27 cellular contexts compared by ENCODE assay signal in genomic region chr20:33285861-33286495, GRCh38. TPM values are rescaled to one million over a fixed set of nuclear protein-coding genes. Genes with fewer than 3 reads are reported as not detected.
A peak's percentile ranks its signal among the peaks of the same experiment; 100 is the strongest.
DNase-seq lines count a peak whose midpoint lies in the region; ATAC-seq, FAIRE-seq and TF ChIP-seq lines count a peak whose summit lies in the region.
"Had no signal": no experiment of that assay in that cellular context is flagged by ENCODE, and none has a peak within 500 bp of the region (broad histone marks: within the 10 kb centered on the region; RNA-seq: fewer than 3 reads in every experiment).

No MANE protein-coding gene starts in this region.

- H2AFZ ChIP-seq in HepG2 (ENCODE audit: low read length): no peak overlapping the region
- H2AFZ ChIP-seq in H9 (ENCODE audit: low read length): no peak overlapping the region
- H2AFZ ChIP-seq in GM23338: no peak overlapping the region

- H3T11ph ChIP-seq in H9 (ENCODE audit: low read length): no peak overlapping the region

- H3K27ac Mint-ChIP-seq in H9 (no peak overlapping the region), GM23338 (no peak overlapping the region)
- H3K27ac Mint-ChIP-seq: CD4-positive, alpha-beta T cell; CD8-positive, alpha-beta T cell had no signal

- H3K36me3 Mint-ChIP-seq in H9 (ENCODE audit: insufficient read depth in 1 of 3, low read depth in 3 of 3) (no peaks in the 10 kb centered on the region), GM23338 (ENCODE audit: low read depth) (no peaks in the 10 kb centered on the region)
- H3K36me3 Mint-ChIP-seq: CD8-positive, alpha-beta T cell had no signal

- TF ChIP-seq EP300 in HepG2 (IDR thresholded peaks at IDR 0.05; ENCODE audit: low read depth in 2 of 2, low read length in 2 of 2): no peak
- no peak for TF ChIP-seq EP300 in HepG2 (CRISPR knock-in tag; IDR thresholded peaks at IDR 0.05; ENCODE audit: borderline replicate concordance)

- no peak overlapping the region for H3K4ac ChIP-seq in H9 (ENCODE audit: low read depth, low read length)

- TF ChIP-seq CTCF in HepG2 (CRISPR knock-in tag; IDR thresholded peaks at IDR 0.05): no peak
- no peak for TF ChIP-seq CTCF in right lobe of liver (IDR thresholded peaks at IDR 0.05)
- TF ChIP-seq CTCF in H9 (conservative IDR thresholded peaks at IDR 0.05): no peak
- no peak for TF ChIP-seq CTCF in kidney (IDR thresholded peaks at IDR 0.05; ENCODE audit: borderline replicate concordance, extremely low read depth, insufficient read depth)
- TF ChIP-seq CTCF in coronary artery (IDR thresholded peaks at IDR 0.05): no peak
- TF ChIP-seq CTCF in GM23338 (conservative IDR thresholded peaks at IDR 0.05; ENCODE audit: low read depth in 2 of 2): no peak

- CTCF ChIA-PET in HepG2 (lab: Yijun Ruan, JAX; ENCODE audit: low intra/inter-chr PET ratio, low total read pairs): no interaction called here

- H4K20me1 ChIP-seq in HepG2 (ENCODE audit: insufficient read depth, low read length): no peaks in the 10 kb centered on the region
- no peaks in the 10 kb centered on the region for H4K20me1 ChIP-seq in H9 (ENCODE audit: control insufficient read depth, insufficient read depth, insufficient read length)
- H4K20me1 ChIP-seq in GM23338 (replicated peaks; ENCODE audit: insufficient read depth): no peaks in the 10 kb centered on the region
- H4K20me1 ChIP-seq: BLaER1 treated with 17β-estradiol and CSF1 and Interleukin-3, amounts not matched to agents 10 nM and 100 nM had no signal

- no peaks in the 10 kb centered on the region for H3K79me2 ChIP-seq in HepG2 (ENCODE audit: insufficient read depth, low read length)
- H3K79me2 ChIP-seq in H9 (ENCODE audit: insufficient read depth, low read length): no peaks in the 10 kb centered on the region
- H3K79me2 ChIP-seq in GM23338 (replicated peaks; ENCODE audit: insufficient read depth): no peaks in the 10 kb centered on the region

- in situ Hi-C loops in HepG2 (cut with HindIII; ENCODE audit: extremely low pct_ligation_motif_present, low pct_unique_long_range_greater_than_20kb): no loop called here

- H3K14ac ChIP-seq in H9 (ENCODE audit: insufficient read depth, low read length): peak overlapping the region; percentile 13; the same call in 1 of the 2 replicates

- TF ChIP-seq POLR2A in HepG2 (IDR thresholded peaks at IDR 0.05; ENCODE audit: insufficient read depth in 1 of 2, low read depth in 2 of 2, low read length in 2 of 2) (no peak), right lobe of liver (IDR thresholded peaks at IDR 0.05) (no peak)

- no peak overlapping the region for H2BK15ac ChIP-seq in H9 (ENCODE audit: low read depth, low read length)

- no peaks in the 10 kb centered on the region for H3K9me3 ChIP-seq in HepG2 (ENCODE audit: low read length)
- H3K9me3 ChIP-seq in right lobe of liver: no peaks in the 10 kb centered on the region
- H3K9me3 ChIP-seq in H9 (ENCODE audit: control insufficient read depth, low read depth, low read length): no peaks in the 10 kb centered on the region
- no peaks in the 10 kb centered on the region for H3K9me3 ChIP-seq in kidney (ENCODE audit: control insufficient read depth in 1 of 2, low read length in 2 of 2)
- H3K9me3 ChIP-seq: BLaER1 treated with 17β-estradiol and CSF1 and Interleukin-3, amounts not matched to agents 10 nM and 100 nM; Caco-2 had no signal

- no peak overlapping the region for H3K9ac ChIP-seq in HepG2 (ENCODE audit: insufficient read depth, low read depth, low read length)
- H3K9ac ChIP-seq in H9 (ENCODE audit: extremely low read depth, insufficient read length, low read length): no peak overlapping the region
- no peak overlapping the region for H3K9ac ChIP-seq in kidney (ENCODE audit: low read length in 2 of 2)
- H3K9ac ChIP-seq: BLaER1 treated with 17β-estradiol and CSF1 and Interleukin-3, amounts not matched to agents 10 nM and 100 nM had no signal

- no peak overlapping the region for H3K56ac ChIP-seq in H9 (ENCODE audit: insufficient read length, low read depth, low read length)

- H3K27me3 ChIP-seq in HepG2 (ENCODE audit: control insufficient read depth in 1 of 2, insufficient read depth in 2 of 2, low read length in 2 of 2) (peaks cover 10 to 49% of the 10 kb centered on the region in 2 experiments), right lobe of liver (no peaks in the 10 kb centered on the region), H9 (ENCODE audit: insufficient read depth, low read length) (no peaks in the 10 kb centered on the region), GM23338 (ENCODE audit: insufficient read depth) (no peaks in the 10 kb centered on the region)
- H3K27me3 ChIP-seq: BLaER1 treated with 17β-estradiol and CSF1 and Interleukin-3, amounts not matched to agents 10 nM and 100 nM had no signal

- FAIRE-seq in HepG2 (lab: Jason Lieb, UNC) (no peak), kidney (lab: Jason Lieb, UNC) (no peak), urothelium cell line (lab: Jason Lieb, UNC) (peak; percentile 30)
- FAIRE-seq: A204.1, D721Med, G401.6, GM12891, GM18507, GM19239 had no signal

- H3K79me1 ChIP-seq in H9 (ENCODE audit: insufficient read depth, low read depth, low read length, poor library complexity, severe bottlenecking): no peaks in the 10 kb centered on the region

- no peaks in the 10 kb centered on the region for H3K23me2 ChIP-seq in H9 (ENCODE audit: insufficient read length, low read depth, low read length, poor library complexity, severe bottlenecking)

- intact Hi-C loops in HepG2 (cut with micrococcal nuclease; ENCODE audit: unreplicated experiment) (no loop called here), right lobe of liver (cut with DNase I) (loop anchor here (10.0 kb wide), 2 partner anchors 181 to 371 kb away; no protein-coding TSS in a partner anchor), kidney (cut with DNase I) (no loop called here)

- POLR2A ChIA-PET in HepG2 (lab: Yijun Ruan, JAX): no interaction called here

- H3K36me3 ChIP-seq in HepG2 (replicated peaks in 1 of 2; ENCODE audit: control insufficient read depth in 1 of 2, insufficient read depth in 2 of 2, low read length in 2 of 2): no peaks in the 10 kb centered on the region
- H3K36me3 ChIP-seq in right lobe of liver: no peaks in the 10 kb centered on the region
- no peaks in the 10 kb centered on the region for H3K36me3 ChIP-seq in kidney (ENCODE audit: control insufficient read depth in 1 of 2, insufficient read depth in 2 of 2, low read length in 2 of 2)
- no peaks in the 10 kb centered on the region for H3K36me3 ChIP-seq in GM23338 (ENCODE audit: insufficient read depth)
- H3K36me3 ChIP-seq: BLaER1 treated with 17β-estradiol and CSF1 and Interleukin-3, amounts not matched to agents 10 nM and 100 nM had no signal

- H3K4me3 ChIP-seq in HepG2 (replicated peaks in 1 of 3; ENCODE audit: insufficient read depth in 1 of 3, low read depth in 2 of 3, low read length in 3 of 3) (no peak overlapping the region), right lobe of liver (no peak overlapping the region), kidney (ENCODE audit: low read length in 2 of 2) (no peak overlapping the region), coronary artery (no peak overlapping the region), GM23338 (no peak overlapping the region)
- H3K4me3 ChIP-seq: BLaER1 treated with 17β-estradiol and CSF1 and Interleukin-3, amounts not matched to agents 10 nM and 100 nM had no signal

- H3K9me2 ChIP-seq in GM23338 (ENCODE audit: insufficient read depth): no peaks in the 10 kb centered on the region

- no peak overlapping the region for H2BK20ac ChIP-seq in H9 (ENCODE audit: low read depth, low read length, poor library complexity, severe bottlenecking)

- H3K18ac ChIP-seq in H9 (ENCODE audit: insufficient read length, low read depth, low read length): no peak overlapping the region

- H3K4me1 Mint-ChIP-seq in H9 (peaks cover 7 to 9% of the 10 kb centered on the region in 2 experiments), GM23338 (peaks cover 6% of the 10 kb centered on the region)

- WGBS in HepG2 (ENCODE audit: low lambda C conversion rate): 20% methylated on average over 10 of the region's 10 CpGs
- 34% methylated on average over 7 of the region's 10 CpGs for WGBS in right lobe of liver (ENCODE audit: insufficient coverage, low coverage, low lambda C conversion rate, missing lambda C conversion rate)
- no CpG with 5 or more reads among the region's 10 CpGs for WGBS in H9 (ENCODE audit: extremely low coverage, insufficient read length, low lambda C conversion rate)

- no peak overlapping the region for H4K8ac ChIP-seq in H9 (replicated peaks; ENCODE audit: insufficient read length, low read depth, low read length)

- H2BK120ac ChIP-seq in H9 (ENCODE audit: low read depth, low read length, poor library complexity, severe bottlenecking): no peak overlapping the region

- no peak overlapping the region for H4K5ac ChIP-seq in H9 (ENCODE audit: insufficient read length, low read depth, low read length)

- DNase-seq in HepG2 (ENCODE audit: low spot score) (no peak), right lobe of liver (no peak), H9 (no peak), kidney (peak; percentile 52), urothelium cell line (ENCODE audit: low spot score) (no peak), coronary artery (ENCODE audit: low spot score) (no peak), GM23338 (ENCODE audit: low spot score) (no peak)
- DNase-seq: ACHN; Caco-2; Calu3; CD4-positive, alpha-beta T cell; CD8-positive, alpha-beta T cell; DMS79 treated with DMSO at 0.1 percent for 48 hours; GF-D8 had no signal

- H3K27ac ChIP-seq in HepG2 (ENCODE audit: extremely low read length, insufficient read depth, low read length): no peak overlapping the region
- H3K27ac ChIP-seq in right lobe of liver: no peak overlapping the region
- no peak overlapping the region for H3K27ac ChIP-seq in H9 (ENCODE audit: insufficient read length, low read depth, low read length)
- no peak overlapping the region for H3K27ac ChIP-seq in kidney (ENCODE audit: low read depth in 2 of 2, low read length in 2 of 2)
- H3K27ac ChIP-seq in coronary artery: no peak overlapping the region
- H3K27ac ChIP-seq in GM23338 (ENCODE audit: low read depth): no peak overlapping the region
- H3K27ac ChIP-seq: 22Rv1; BLaER1 treated with 17β-estradiol and CSF1 and Interleukin-3, amounts not matched to agents 10 nM and 100 nM; C4-2B had no signal

- H3K4me1 ChIP-seq in HepG2 (ENCODE audit: insufficient read depth, low read length): peaks cover 41% of the 10 kb centered on the region
- no peaks in the 10 kb centered on the region for H3K4me1 ChIP-seq in right lobe of liver
- H3K4me1 ChIP-seq in H9 (ENCODE audit: insufficient read depth, low read length): no peaks in the 10 kb centered on the region
- H3K4me1 ChIP-seq in kidney (ENCODE audit: control insufficient read depth in 1 of 2, insufficient read depth in 1 of 2, low read depth in 1 of 2, low read length in 2 of 2): no peaks in the 10 kb centered on the region
- no peaks in the 10 kb centered on the region for H3K4me1 ChIP-seq in GM23338 (ENCODE audit: insufficient read depth)
- H3K4me1 ChIP-seq: Caco-2 had no signal

- no peak overlapping the region for H2AK5ac ChIP-seq in H9 (ENCODE audit: insufficient read length, low read length)

- no peak overlapping the region for H4K91ac ChIP-seq in H9 (ENCODE audit: insufficient read length, low read depth, low read length)

- BruUV-seq in HepG2 (replicated peaks; lab: Mats Ljungman, UMichigan): no TSS peak

- H2BK5ac ChIP-seq in H9 (ENCODE audit: insufficient read length, low read length): no peak overlapping the region

- H3K4me3 Mint-ChIP-seq in H9 (no peak overlapping the region), GM23338 (no peak overlapping the region)
- H3K4me3 Mint-ChIP-seq: CD4-positive, alpha-beta T cell; CD8-positive, alpha-beta T cell had no signal

- TF ChIP-seq RAD21 in HepG2 (CRISPR knock-in tag; IDR thresholded peaks at IDR 0.05): no peak

- no peak overlapping the region for H3K4me2 ChIP-seq in HepG2 (ENCODE audit: low read depth, low read length)
- no peak overlapping the region for H3K4me2 ChIP-seq in H9 (ENCODE audit: insufficient read depth, insufficient read length, low read length)
- H3K4me2 ChIP-seq in GM23338: no peak overlapping the region
- H3K4me2 ChIP-seq: BLaER1 treated with 17β-estradiol and CSF1 and Interleukin-3, amounts not matched to agents 10 nM and 100 nM had no signal

- H3K27me3 Mint-ChIP-seq in H9 (ENCODE audit: low read depth): peaks cover 24% of the 10 kb centered on the region
- H3K27me3 Mint-ChIP-seq in GM23338 (ENCODE audit: insufficient read depth, low read depth, poor library complexity): peaks cover 9% of the 10 kb centered on the region

- H3K9me3 Mint-ChIP-seq in H9 (no peaks in the 10 kb centered on the region), GM23338 (no peaks in the 10 kb centered on the region; the same call in 1 of the 3 replicates)
- H3K9me3 Mint-ChIP-seq: CD4-positive, alpha-beta T cell; CD8-positive, alpha-beta T cell had no signal

- no peak overlapping the region for H2BK12ac ChIP-seq in H9 (ENCODE audit: insufficient read length, low read depth, low read length)

- H3F3A ChIP-seq in GM23338 (replicated peaks; ENCODE audit: low read depth): no peaks in the 10 kb centered on the region

- ATAC-seq in HepG2: no peak
- ATAC-seq in right lobe of liver: no peak
- no peak for ATAC-seq in GM23338
- no peak for ATAC-seq in GM18873 (IDR thresholded peaks at IDR 0.05; ENCODE audit: low FRiP score, unreplicated experiment)
- ATAC-seq: CD8-positive, alpha-beta T cell had no signal

- H3K23ac ChIP-seq in H9 (ENCODE audit: insufficient read length, low read depth, low read length): no peak overlapping the region

RNA-seq across cellular contexts. Expression of gene BPIFB1, which starts 3.0 kb away (rescaled TPM):
- total RNA-seq in HepG2 (2016; rRNA removed; fragmentation: Illumina TruSeq; extraction: Trizol) (0.18 and 0.82 TPM in 2 replicates), right lobe of liver (not detected), H9 (2021) (not detected in 2 replicates), kidney (not detected)
- 0.18 TPM in 1 of 2 replicates, not detected in the other for total RNA-seq in HepG2 (2016; cell fraction: cytosol; rRNA removed; fragmentation: Illumina TruSeq; extraction: Trizol; ENCODE audit: low read depth)
- 0.34 and 0.56 TPM in 2 replicates for total RNA-seq in HepG2 (2016; cell fraction: insoluble cytoplasmic fraction; rRNA removed; fragmentation: Illumina TruSeq; extraction: Trizol)
- 0.28 TPM in 2 replicates for total RNA-seq in HepG2 (2016; cell fraction: membrane; rRNA removed; fragmentation: Illumina TruSeq; extraction: Trizol)
- 0.59 and 0.75 TPM in 2 replicates for total RNA-seq in HepG2 (2016; cell fraction: nucleus; rRNA removed; fragmentation: Illumina TruSeq; extraction: Trizol)
- polyA plus RNA-seq in HepG2 (2011; rRNA removed) (4.4 and 9.2 TPM in 2 replicates), kidney (ENCODE audit: insufficient read depth, low read depth, low replicate concordance) (not detected), GM23338 (2016; fragmentation: Nextera tagmentation; extraction: Ambion mirVana) (not detected in 2 replicates)
- 3.2 and 5.0 TPM in 2 replicates for polyA plus RNA-seq in HepG2 (2011; cell fraction: cytosol; rRNA removed)
- polyA plus RNA-seq in HepG2 (2011; cell fraction: nucleus; rRNA removed): 5.1 and 7.3 TPM in 2 replicates
- 7.9 and 12.0 TPM in 2 replicates for polyA plus RNA-seq in HepG2 (2012)
- 0.26 and 0.36 TPM in 2 replicates for polyA plus RNA-seq in HepG2 (2016; cell fraction: cytosol; fragmentation: Illumina TruSeq; extraction: Trizol; ENCODE audit: low read depth)
- 0.54 and 0.91 TPM in 2 replicates for polyA plus RNA-seq in HepG2 (2016; cell fraction: insoluble cytoplasmic fraction; fragmentation: Illumina TruSeq; extraction: Trizol; ENCODE audit: low read depth)
- polyA plus RNA-seq in HepG2 (2016; cell fraction: membrane; fragmentation: Illumina TruSeq; extraction: Trizol; ENCODE audit: low read depth): 0.17 and 0.40 TPM in 2 replicates
- 0.97 and 1.00 TPM in 2 replicates for polyA plus RNA-seq in HepG2 (2016; cell fraction: nucleus; fragmentation: Illumina TruSeq; extraction: Trizol; ENCODE audit: insufficient read depth, low read depth)
- polyA minus RNA-seq in HepG2 (2011; rRNA and poly(A)+ RNA removed; ENCODE audit: low replicate concordance): 3.7 TPM in 1 of 2 replicates, not detected in the other
- polyA minus RNA-seq in HepG2 (2011; cell fraction: cytosol; rRNA and poly(A)+ RNA removed): 0.44 and 1.6 TPM in 2 replicates
- 1.7 and 2.0 TPM in 2 replicates for polyA minus RNA-seq in HepG2 (2011; cell fraction: nucleus; rRNA and poly(A)+ RNA removed)
- total RNA-seq in GM23338 (2014; rRNA removed; shearing (Covaris generic)): not detected in 2 replicates
- total RNA-seq: A673; Caco-2; CD4-positive, alpha-beta T cell; CD8-positive, alpha-beta T cell had no signal
- polyA plus RNA-seq: AG04450, BJ had no signal

RNA-seq across cellular contexts. Expression of gene BPIFA1, which starts 50.2 kb away (rescaled TPM):
- total RNA-seq in HepG2 (2016; rRNA removed; fragmentation: Illumina TruSeq; extraction: Trizol): not detected in 2 replicates
- not detected in 2 replicates for total RNA-seq in HepG2 (2016; cell fraction: cytosol; rRNA removed; fragmentation: Illumina TruSeq; extraction: Trizol; ENCODE audit: low read depth)
- total RNA-seq in HepG2 (2016; cell fraction: insoluble cytoplasmic fraction; rRNA removed; fragmentation: Illumina TruSeq; extraction: Trizol): not detected in 2 replicates
- not detected in 2 replicates for total RNA-seq in HepG2 (2016; cell fraction: membrane; rRNA removed; fragmentation: Illumina TruSeq; extraction: Trizol)
- total RNA-seq in HepG2 (2016; cell fraction: nucleus; rRNA removed; fragmentation: Illumina TruSeq; extraction: Trizol): not detected in 2 replicates
- not detected in 2 replicates for polyA plus RNA-seq in HepG2 (2011; rRNA removed)
- polyA plus RNA-seq in HepG2 (2011; cell fraction: cytosol; rRNA removed): not detected in 2 replicates
- polyA plus RNA-seq in HepG2 (2011; cell fraction: nucleus; rRNA removed): not detected in 2 replicates
- not detected in 2 replicates for polyA plus RNA-seq in HepG2 (2012)
- not detected in 2 replicates for polyA plus RNA-seq in HepG2 (2016; cell fraction: cytosol; fragmentation: Illumina TruSeq; extraction: Trizol; ENCODE audit: low read depth)
- not detected in 2 replicates for polyA plus RNA-seq in HepG2 (2016; cell fraction: insoluble cytoplasmic fraction; fragmentation: Illumina TruSeq; extraction: Trizol; ENCODE audit: low read depth)
- not detected in 2 replicates for polyA plus RNA-seq in HepG2 (2016; cell fraction: membrane; fragmentation: Illumina TruSeq; extraction: Trizol; ENCODE audit: low read depth)
- not detected in 2 replicates for polyA plus RNA-seq in HepG2 (2016; cell fraction: nucleus; fragmentation: Illumina TruSeq; extraction: Trizol; ENCODE audit: insufficient read depth, low read depth)
- not detected in 2 replicates for polyA minus RNA-seq in HepG2 (2011; rRNA and poly(A)+ RNA removed; ENCODE audit: low replicate concordance)
- polyA minus RNA-seq in HepG2 (2011; cell fraction: cytosol; rRNA and poly(A)+ RNA removed): not detected in 2 replicates
- not detected in 2 replicates for polyA minus RNA-seq in HepG2 (2011; cell fraction: nucleus; rRNA and poly(A)+ RNA removed)
- total RNA-seq in right lobe of liver: not detected
- not detected in 2 replicates for total RNA-seq in H9 (2021)
- not detected for total RNA-seq in kidney
- not detected for polyA plus RNA-seq in kidney (ENCODE audit: insufficient read depth, low read depth, low replicate concordance)
- total RNA-seq in GM23338 (2014; rRNA removed; shearing (Covaris generic)): not detected in 2 replicates
- polyA plus RNA-seq in GM23338 (2016; fragmentation: Nextera tagmentation; extraction: Ambion mirVana): not detected in 2 replicates
- total RNA-seq: A673; Caco-2; Calu3; CD4-positive, alpha-beta T cell; CD8-positive, alpha-beta T cell had no signal
- polyA plus RNA-seq: AG04450, BJ had no signal

Comparison
In these comparisons a context has a peak if more than half of its experiments do, and no peak if none do; other contexts are left out.
1. intact Hi-C loops: an anchor here in right lobe of liver (10.0 kb wide); none called in HepG2 and kidney.